In genomic region chr22:36152088-36152487, GRCh38 we compare ENCODE assay signal across 21 cellular contexts. TPM values are rescaled to one million over a fixed set of nuclear protein-coding genes. Genes with fewer than 3 reads are reported as not detected.
A peak's percentile ranks its signal among the peaks of the same experiment; 100 is the strongest.
DNase-seq lines count a peak whose midpoint lies in the region; ATAC-seq and TF ChIP-seq lines count a peak whose summit lies in the region.
"Had no signal": no experiment of that assay in that cellular context is flagged by ENCODE, and none has a peak within 500 bp of the region (broad histone marks: within the 10 kb centered on the region; RNA-seq: fewer than 3 reads in every experiment).

No MANE protein-coding gene starts in this region.

- peaks cover 75% of the 10 kb centered on the region for H3K4me1 ChIP-seq in CD8-positive, alpha-beta memory T cell (ENCODE audit: insufficient read depth, low read length)
- peaks cover 88% of the 10 kb centered on the region for H3K4me1 ChIP-seq in suprapubic skin
- H3K4me1 ChIP-seq: SJCRH30 had no signal

- TF ChIP-seq POLR2A in suprapubic skin (IDR thresholded peaks at IDR 0.05): no peak

- peaks cover 8% of the 10 kb centered on the region for H3K9me3 Mint-ChIP-seq in activated naive CD4-positive, alpha-beta T cell treated with anti-CD3 and anti-CD28 coated beads, Interleukin-2, amount 10 ng/mL, durations not matched to agents 7 days and 5 days
- peaks cover 0 to 2% (median 0%) of the 10 kb centered on the region in 5 donors for H3K9me3 Mint-ChIP-seq in CD8-positive, alpha-beta memory T cell
- no peaks in the 10 kb centered on the region for H3K9me3 Mint-ChIP-seq in central memory CD8-positive, alpha-beta T cell

- TF ChIP-seq CTCF in suprapubic skin (IDR thresholded peaks at IDR 0.05) (no peak), GM20000 (IDR thresholded peaks at IDR 0.05; ENCODE audit: extremely low read depth, missing control alignments) (no peak)

- no peaks in the 10 kb centered on the region for H3K27me3 Mint-ChIP-seq in activated naive CD4-positive, alpha-beta T cell treated with anti-CD3 and anti-CD28 coated beads, Interleukin-2, amount 10 ng/mL, durations not matched to agents 7 days and 5 days
- H3K27me3 Mint-ChIP-seq in CD8-positive, alpha-beta memory T cell: no peaks in the 10 kb centered on the region
- H3K27me3 Mint-ChIP-seq in central memory CD8-positive, alpha-beta T cell: no peaks in the 10 kb centered on the region

- DNase-seq in activated naive CD4-positive, alpha-beta T cell treated with anti-CD3 and anti-CD28 coated beads, Interleukin-2, amount 10 ng/mL, durations not matched to agents 7 days and 5 days: no peak
- DNase-seq in activated naive CD4-positive, alpha-beta T cell treated with anti-CD3 and anti-CD28 coated beads, Interleukin-2, amount 50 U/mL, for 16 hours: no peak
- no peak for DNase-seq in CD8-positive, alpha-beta memory T cell
- no peak for DNase-seq in central memory CD8-positive, alpha-beta T cell (ENCODE audit: low spot score in 2 of 2)
- no peak for DNase-seq in suprapubic skin (ENCODE audit: low spot score in 2 of 2)
- no peak for DNase-seq in NCI-H2081 treated with DMSO at 0.1 percent for 48 hours (lab: John Stamatoyannopoulos, UW)
- DNase-seq in nucleus accumbens (lab: John Stamatoyannopoulos, UW): no peak
- DNase-seq in GM20000 (ENCODE audit: low spot score): no peak
- DNase-seq: activated CD4-positive, alpha-beta T cell treated with anti-CD3 and anti-CD28 coated beads for 1 hour; activated T-cell treated with anti-CD3 and anti-CD28 coated beads for 4 hours; effector memory CD4-positive, alpha-beta T cell; head of caudate nucleus; NCI-H1417 treated with DMSO at 0.1 percent for 48 hours; NCI-H774; nephron progenitor cell; SJCRH30; stimulated activated CD8-positive, alpha-beta memory T cell treated with anti-CD3 and anti-CD28 coated beads, Interleukin-4, amount 100 ng/mL, for 48 hours; T-helper 9 cell; transverse colon had no signal

- POLR2A ChIA-PET in CD8-positive, alpha-beta memory T cell (lab: Charles Lee): interaction anchor here (0.9 kb wide), 1 partner anchor 23 kb away, joined by 3 read pairs; no protein-coding TSS in a partner anchor

- no peak overlapping the region for H3K4me3 Mint-ChIP-seq in activated naive CD4-positive, alpha-beta T cell treated with anti-CD3 and anti-CD28 coated beads, Interleukin-2, amount 10 ng/mL, durations not matched to agents 7 days and 5 days
- peak overlapping the region in 6 of 7 donors; percentile 44 to 66 (median 60) for H3K4me3 Mint-ChIP-seq in CD8-positive, alpha-beta memory T cell
- H3K4me3 Mint-ChIP-seq in central memory CD8-positive, alpha-beta T cell: peak overlapping the region; percentile 16
- H3K4me3 Mint-ChIP-seq: nephron progenitor cell had no signal

- no peak for ATAC-seq in central memory CD8-positive, alpha-beta T cell (replicated peaks; ENCODE audit: extremely low read depth, poor library complexity, severe bottlenecking)

- peaks cover 56% of the 10 kb centered on the region for H3K4me1 Mint-ChIP-seq in activated naive CD4-positive, alpha-beta T cell treated with anti-CD3 and anti-CD28 coated beads, Interleukin-2, amount 10 ng/mL, durations not matched to agents 7 days and 5 days
- peaks cover 86 to 99% (median 88%) of the 10 kb centered on the region in 3 donors for H3K4me1 Mint-ChIP-seq in CD8-positive, alpha-beta memory T cell
- H3K4me1 Mint-ChIP-seq in central memory CD8-positive, alpha-beta T cell: peaks cover 85% of the 10 kb centered on the region

- WGBS in suprapubic skin: 90% methylated on average over 3 of the region's 3 CpGs

- no peaks in the 10 kb centered on the region for H3K27me3 ChIP-seq in CD8-positive, alpha-beta memory T cell (ENCODE audit: insufficient read depth, low read length, poor library complexity, severe bottlenecking)
- no peaks in the 10 kb centered on the region for H3K27me3 ChIP-seq in suprapubic skin
- H3K27me3 ChIP-seq: transverse colon had no signal

- CTCF ChIA-PET in activated naive CD4-positive, alpha-beta T cell treated with anti-CD3 and anti-CD28 coated beads, Interleukin-2, amount 10 ng/mL, durations not matched to agents 7 days and 5 days (lab: Charles Lee): interaction anchor here (1.0 to 2.4 kb wide), 5 partner anchors 9 to 86 kb away, joined by 3 to 11 read pairs (median 5); partner anchors contain the start of genes APOL2 and APOL3
- CTCF ChIA-PET in CD8-positive, alpha-beta memory T cell (lab: Charles Lee): interaction anchor here (1.5 to 2.7 kb wide), 3 partner anchors 9 to 34 kb away, joined by 4 to 14 read pairs (median 5); partner anchors contain the start of gene APOL3

- no peak overlapping the region for H3K27ac ChIP-seq in CD8-positive, alpha-beta memory T cell (ENCODE audit: low read depth, low read length)
- peak overlapping the region; percentile 92 for H3K27ac ChIP-seq in suprapubic skin
- H3K27ac ChIP-seq: SJCRH30 had no signal

- peak overlapping the region; percentile 33 for H3K27ac Mint-ChIP-seq in activated naive CD4-positive, alpha-beta T cell treated with anti-CD3 and anti-CD28 coated beads, Interleukin-2, amount 10 ng/mL, durations not matched to agents 7 days and 5 days
- peak overlapping the region; percentile 64 to 100 (median 96) for H3K27ac Mint-ChIP-seq in CD8-positive, alpha-beta memory T cell
- H3K27ac Mint-ChIP-seq in central memory CD8-positive, alpha-beta T cell (ENCODE audit: low read depth): peak overlapping the region; percentile 99
- H3K27ac Mint-ChIP-seq: nephron progenitor cell had no signal

- no peak overlapping the region for H3K4me3 ChIP-seq in CD8-positive, alpha-beta memory T cell (ENCODE audit: low read length)
- no peak overlapping the region for H3K4me3 ChIP-seq in suprapubic skin
- H3K4me3 ChIP-seq: prostate gland, SJCRH30, transverse colon had no signal

- H3K36me3 ChIP-seq in CD8-positive, alpha-beta memory T cell (ENCODE audit: insufficient read depth, low read length): peaks cover 42% of the 10 kb centered on the region
- peaks cover 15% of the 10 kb centered on the region for H3K36me3 ChIP-seq in suprapubic skin
- H3K36me3 ChIP-seq: prostate gland, SJCRH30, transverse colon had no signal

- H3K36me3 Mint-ChIP-seq in activated naive CD4-positive, alpha-beta T cell treated with anti-CD3 and anti-CD28 coated beads, Interleukin-2, amount 10 ng/mL, durations not matched to agents 7 days and 5 days: peaks cover 79% of the 10 kb centered on the region
- H3K36me3 Mint-ChIP-seq in CD8-positive, alpha-beta memory T cell: peaks cover 22 to 93% (median 25%) of the 10 kb centered on the region in 3 donors
- peaks cover 54% of the 10 kb centered on the region for H3K36me3 Mint-ChIP-seq in central memory CD8-positive, alpha-beta T cell (ENCODE audit: insufficient read depth)

- TF ChIP-seq EP300 in suprapubic skin (IDR thresholded peaks at IDR 0.05): no peak

- no peaks in the 10 kb centered on the region for H3K9me3 ChIP-seq in CD8-positive, alpha-beta memory T cell (ENCODE audit: low read length)
- no peaks in the 10 kb centered on the region for H3K9me3 ChIP-seq in suprapubic skin
- H3K9me3 ChIP-seq: prostate gland, SJCRH30, transverse colon had no signal

RNA-seq across cellular contexts. Expression of gene APOL3, which starts 8.5 kb away (rescaled TPM):
- 10 to 100 TPM; 43.1 to 48.3 TPM for total RNA-seq in CD8-positive, alpha-beta memory T cell
- 102 TPM for polyA plus RNA-seq in CD8-positive, alpha-beta memory T cell
- total RNA-seq in suprapubic skin: 10 to 100 TPM; 29.7 to 46.7 (median 34.0) TPM
- total RNA-seq: SJCRH30 had no signal

RNA-seq across cellular contexts. Expression of gene APOL4, which starts 49.5 kb away (rescaled TPM):
- under 1 TPM; 0.42 to 0.46 TPM for total RNA-seq in CD8-positive, alpha-beta memory T cell
- polyA plus RNA-seq in CD8-positive, alpha-beta memory T cell: not detected
- 1 to 10 TPM; 3.3 to 7.9 (median 6.4) TPM for total RNA-seq in suprapubic skin
- total RNA-seq: Daoy had no signal

Comparison
In these comparisons a context has a peak if more than half of its experiments do, and no peak if none do; other contexts are left out.
1. H3K27ac Mint-ChIP-seq: peak in every context shown above with its lines; median percentile 99 in central memory CD8-positive, alpha-beta T cell; 96 in CD8-positive, alpha-beta memory T cell; 33 in activated naive CD4-positive, alpha-beta T cell treated with anti-CD3 and anti-CD28 coated beads, Interleukin-2, amount 10 ng/mL, durations not matched to agents 7 days and 5 days.